ENCODE assay signal across 1 cellular context in the genomic region with DNA sequence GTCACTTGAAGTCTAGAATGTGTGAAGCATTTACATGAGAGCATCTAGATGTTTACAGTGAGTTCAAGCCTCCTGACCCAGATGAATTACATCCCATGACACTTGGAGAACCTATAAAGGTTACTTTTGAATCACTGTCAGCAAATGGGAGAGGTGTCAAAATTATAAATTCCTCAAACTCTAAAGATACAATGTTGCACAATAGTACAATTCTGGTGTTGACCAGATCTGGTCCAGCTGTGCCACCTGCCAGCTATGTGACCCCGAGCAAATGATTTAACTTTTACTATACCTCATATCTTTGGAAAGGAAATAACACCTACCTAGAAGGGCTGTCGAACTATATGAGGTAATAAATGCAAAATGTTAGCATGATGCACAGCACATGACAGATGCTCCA.
TF ChIP-seq lines count a peak whose summit lies in the region.

No MANE protein-coding gene starts in this region.

TF ChIP-seq in K562, 482 proteins besides CTCF, POLR2A, EP300 and RAD21 (continued from another document):
- TF ChIP-seq, protein P1, sequence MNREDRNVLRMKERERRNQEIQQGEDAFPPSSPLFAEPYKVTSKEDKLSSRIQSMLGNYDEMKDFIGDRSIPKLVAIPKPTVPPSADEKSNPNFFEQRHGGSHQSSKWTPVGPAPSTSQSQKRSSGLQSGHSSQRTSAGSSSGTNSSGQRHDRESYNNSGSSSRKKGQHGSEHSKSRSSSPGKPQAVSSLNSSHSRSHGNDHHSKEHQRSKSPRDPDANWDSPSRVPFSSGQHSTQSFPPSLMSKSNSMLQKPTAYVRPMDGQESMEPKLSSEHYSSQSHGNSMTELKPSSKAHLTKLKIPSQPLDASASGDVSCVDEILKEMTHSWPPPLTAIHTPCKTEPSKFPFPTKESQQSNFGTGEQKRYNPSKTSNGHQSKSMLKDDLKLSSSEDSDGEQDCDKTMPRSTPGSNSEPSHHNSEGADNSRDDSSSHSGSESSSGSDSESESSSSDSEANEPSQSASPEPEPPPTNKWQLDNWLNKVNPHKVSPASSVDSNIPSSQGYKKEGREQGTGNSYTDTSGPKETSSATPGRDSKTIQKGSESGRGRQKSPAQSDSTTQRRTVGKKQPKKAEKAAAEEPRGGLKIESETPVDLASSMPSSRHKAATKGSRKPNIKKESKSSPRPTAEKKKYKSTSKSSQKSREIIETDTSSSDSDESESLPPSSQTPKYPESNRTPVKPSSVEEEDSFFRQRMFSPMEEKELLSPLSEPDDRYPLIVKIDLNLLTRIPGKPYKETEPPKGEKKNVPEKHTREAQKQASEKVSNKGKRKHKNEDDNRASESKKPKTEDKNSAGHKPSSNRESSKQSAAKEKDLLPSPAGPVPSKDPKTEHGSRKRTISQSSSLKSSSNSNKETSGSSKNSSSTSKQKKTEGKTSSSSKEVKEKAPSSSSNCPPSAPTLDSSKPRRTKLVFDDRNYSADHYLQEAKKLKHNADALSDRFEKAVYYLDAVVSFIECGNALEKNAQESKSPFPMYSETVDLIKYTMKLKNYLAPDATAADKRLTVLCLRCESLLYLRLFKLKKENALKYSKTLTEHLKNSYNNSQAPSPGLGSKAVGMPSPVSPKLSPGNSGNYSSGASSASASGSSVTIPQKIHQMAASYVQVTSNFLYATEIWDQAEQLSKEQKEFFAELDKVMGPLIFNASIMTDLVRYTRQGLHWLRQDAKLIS (CRISPR knock-in tag; IDR thresholded peaks at IDR 0.05), result no peak
- TF ChIP-seq, protein P2, sequence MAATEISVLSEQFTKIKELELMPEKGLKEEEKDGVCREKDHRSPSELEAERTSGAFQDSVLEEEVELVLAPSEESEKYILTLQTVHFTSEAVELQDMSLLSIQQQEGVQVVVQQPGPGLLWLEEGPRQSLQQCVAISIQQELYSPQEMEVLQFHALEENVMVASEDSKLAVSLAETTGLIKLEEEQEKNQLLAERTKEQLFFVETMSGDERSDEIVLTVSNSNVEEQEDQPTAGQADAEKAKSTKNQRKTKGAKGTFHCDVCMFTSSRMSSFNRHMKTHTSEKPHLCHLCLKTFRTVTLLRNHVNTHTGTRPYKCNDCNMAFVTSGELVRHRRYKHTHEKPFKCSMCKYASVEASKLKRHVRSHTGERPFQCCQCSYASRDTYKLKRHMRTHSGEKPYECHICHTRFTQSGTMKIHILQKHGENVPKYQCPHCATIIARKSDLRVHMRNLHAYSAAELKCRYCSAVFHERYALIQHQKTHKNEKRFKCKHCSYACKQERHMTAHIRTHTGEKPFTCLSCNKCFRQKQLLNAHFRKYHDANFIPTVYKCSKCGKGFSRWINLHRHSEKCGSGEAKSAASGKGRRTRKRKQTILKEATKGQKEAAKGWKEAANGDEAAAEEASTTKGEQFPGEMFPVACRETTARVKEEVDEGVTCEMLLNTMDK (IDR thresholded peaks at IDR 0.05; ENCODE audit: borderline replicate concordance, insufficient read depth, low read depth, low read length, poor library complexity, severe bottlenecking), result no peak
- TF ChIP-seq CEBPB (tag; IDR thresholded peaks at IDR 0.05), result peak; percentile 78
- no peak for TF ChIP-seq HOXB6 (CRISPR knock-in tag; IDR thresholded peaks at IDR 0.05; ENCODE audit: borderline replicate concordance)
- no peak for TF ChIP-seq CEBPG (CRISPR knock-in tag; IDR thresholded peaks at IDR 0.05)
- TF ChIP-seq CEBPG (tag; conservative IDR thresholded peaks at IDR 0.05 in 1 of 2, IDR thresholded peaks at IDR 0.05 in 1 of 2), result peak in 1 of 2 experiments; percentile 73; a peak in 2 of 4 replicates
